13 cellular contexts compared by ENCODE assay signal in genomic region chr1:167618366-167618765, GRCh38. TPM values are rescaled to one million over a fixed set of nuclear protein-coding genes. Genes with fewer than 3 reads are reported as not detected.
DNase-seq lines count a peak whose midpoint lies in the region; ATAC-seq and TF ChIP-seq lines count a peak whose summit lies in the region.
"Had no signal": no experiment of that assay in that cellular context is flagged by ENCODE, and none has a peak within 500 bp of the region (broad histone marks: within the 10 kb centered on the region; RNA-seq: fewer than 3 reads in every experiment).

No MANE protein-coding gene starts in this region.

- peaks cover 66% of the 10 kb centered on the region for H3K4me1 Mint-ChIP-seq in activated T-cell treated with anti-CD3 and anti-CD28 coated beads, Interleukin-2, amount 50 U/mL, for 4 hours (ENCODE audit: low read depth)
- peaks cover 70% of the 10 kb centered on the region for H3K4me1 Mint-ChIP-seq in stimulated activated memory B cell treated with anti-CD40 and anti-IgM and Interleukin-4, amounts not matched to agents 10 μg/mL and 1 μg/mL and 100 μg/mL, for 72 hours

- no peak for TF ChIP-seq EP300 in esophagus muscularis mucosa (IDR thresholded peaks at IDR 0.05)

- no peaks in the 10 kb centered on the region for H3K9me3 Mint-ChIP-seq in activated T-cell treated with anti-CD3 and anti-CD28 coated beads, Interleukin-2, amount 50 U/mL, for 4 hours
- H3K9me3 Mint-ChIP-seq in stimulated activated memory B cell treated with anti-CD40 and anti-IgM and Interleukin-4, amounts not matched to agents 10 μg/mL and 1 μg/mL and 100 μg/mL, for 72 hours = no peaks in the 10 kb centered on the region

- ATAC-seq in activated T-cell treated with anti-CD3 and anti-CD28 coated beads, Interleukin-2, amount 50 U/mL, for 4 hours = no peak
- ATAC-seq in stimulated activated memory B cell treated with anti-CD40 and anti-IgM and Interleukin-4, amounts not matched to agents 10 μg/mL and 1 μg/mL and 100 μg/mL, for 72 hours = no peak
- ATAC-seq in HG02571 (IDR thresholded peaks at IDR 0.05; ENCODE audit: unreplicated experiment) (no peak), left lobe of liver (no peak)
- ATAC-seq: HCT116 had no signal

- H3K27me3 Mint-ChIP-seq in activated T-cell treated with anti-CD3 and anti-CD28 coated beads, Interleukin-2, amount 50 U/mL, for 4 hours (ENCODE audit: low read depth) = no peaks in the 10 kb centered on the region
- no peaks in the 10 kb centered on the region for H3K27me3 Mint-ChIP-seq in stimulated activated memory B cell treated with anti-CD40 and anti-IgM and Interleukin-4, amounts not matched to agents 10 μg/mL and 1 μg/mL and 100 μg/mL, for 72 hours

- H3K9me3 ChIP-seq in Peyer's patch (no peaks in the 10 kb centered on the region), esophagus muscularis mucosa (no peaks in the 10 kb centered on the region)
- H3K9me3 ChIP-seq: vagina had no signal

- H3K27me3 ChIP-seq in Peyer's patch (no peaks in the 10 kb centered on the region), esophagus muscularis mucosa (no peaks in the 10 kb centered on the region)
- H3K27me3 ChIP-seq: vagina had no signal

- no peak overlapping the region for H3K4me3 ChIP-seq in Peyer's patch
- no peak overlapping the region for H3K4me3 ChIP-seq in esophagus muscularis mucosa
- H3K4me3 ChIP-seq: mucosa of descending colon, vagina had no signal

- H3K36me3 Mint-ChIP-seq in activated T-cell treated with anti-CD3 and anti-CD28 coated beads, Interleukin-2, amount 50 U/mL, for 4 hours (ENCODE audit: insufficient read depth) = no peaks in the 10 kb centered on the region
- no peaks in the 10 kb centered on the region for H3K36me3 Mint-ChIP-seq in stimulated activated memory B cell treated with anti-CD40 and anti-IgM and Interleukin-4, amounts not matched to agents 10 μg/mL and 1 μg/mL and 100 μg/mL, for 72 hours

- H3K36me3 ChIP-seq in Peyer's patch (no peaks in the 10 kb centered on the region), esophagus muscularis mucosa (no peaks in the 10 kb centered on the region)
- H3K36me3 ChIP-seq: vagina had no signal

- H3K4me3 Mint-ChIP-seq in activated T-cell treated with anti-CD3 and anti-CD28 coated beads, Interleukin-2, amount 50 U/mL, for 4 hours = peak overlapping the region; percentile 5
- H3K4me3 Mint-ChIP-seq in stimulated activated memory B cell treated with anti-CD40 and anti-IgM and Interleukin-4, amounts not matched to agents 10 μg/mL and 1 μg/mL and 100 μg/mL, for 72 hours = peak overlapping the region; percentile 8

- intact Hi-C loops in esophagus muscularis mucosa (cut with DNase I) = no loop called here

- H3K27ac ChIP-seq in Peyer's patch = peak overlapping the region; percentile 54 to 85 (median 79)
- peak overlapping the region in 3 of 4 donors; percentile 32 to 66 (median 46) for H3K27ac ChIP-seq in esophagus muscularis mucosa (replicated peaks in 1 of 4)
- H3K27ac ChIP-seq: vagina had no signal

- DNase-seq in activated T-cell treated with anti-CD3 and anti-CD28 coated beads, Interleukin-2, amount 50 U/mL, for 4 hours = no peak
- no peak for DNase-seq in activated T-cell treated with anti-CD3 and anti-CD28 coated beads, Interleukin-2, amount 50 U/mL, for 1 hour
- DNase-seq in Peyer's patch = peak in 1 of 3 donors; percentile 49
- DNase-seq in esophagus muscularis mucosa (ENCODE audit: extremely low spot score) = no peak
- no peak for DNase-seq in T1000 (lab: John Stamatoyannopoulos, UW)
- DNase-seq in left lobe of liver (ENCODE audit: low spot score) = no peak
- DNase-seq: DMS79 treated with DMSO at 0.1 percent for 48 hours, mucosa of descending colon, NCI-H146 had no signal

- TF ChIP-seq CTCF in Peyer's patch (IDR thresholded peaks at IDR 0.05) (no peak), esophagus muscularis mucosa (IDR thresholded peaks at IDR 0.05) (no peak)

- 88% methylated on average over 9 of the region's 13 CpGs for WGBS in esophagus muscularis mucosa

- H3K27ac Mint-ChIP-seq in stimulated activated memory B cell treated with anti-CD40 and anti-IgM and Interleukin-4, amounts not matched to agents 10 μg/mL and 1 μg/mL and 100 μg/mL, for 72 hours = peak overlapping the region; percentile 81

- no peak for TF ChIP-seq POLR2A in Peyer's patch (IDR thresholded peaks at IDR 0.05)
- no peak for TF ChIP-seq POLR2A in esophagus muscularis mucosa (IDR thresholded peaks at IDR 0.05; ENCODE audit: low read depth)

- H3K4me1 ChIP-seq in Peyer's patch (peaks cover 0 to 19% (median 18%) of the 10 kb centered on the region in 4 donors), esophagus muscularis mucosa (peaks cover 14 to 29% (median 19%) of the 10 kb centered on the region in 4 donors)

RNA-seq across cellular contexts. Expression of gene RCSD1, which starts 11.7 kb away (rescaled TPM):
- total RNA-seq in activated T-cell treated with anti-CD3 and anti-CD28 coated beads, Interleukin-2, amount 50 U/mL, for 4 hours = 10 to 100 TPM; 15.4 to 20.6 (median 17.5) TPM
- total RNA-seq in Peyer's patch (10 to 100 TPM in 3 of 4 donors, 1 to 10 TPM in 1; 6.7 to 95.7 (median 11.5) TPM), esophagus muscularis mucosa (10 to 100 TPM; 16.8 to 19.0 (median 18.5) TPM), left lobe of liver (3.7 TPM)
